25 cellular contexts compared by ENCODE assay signal in the genomic region with DNA sequence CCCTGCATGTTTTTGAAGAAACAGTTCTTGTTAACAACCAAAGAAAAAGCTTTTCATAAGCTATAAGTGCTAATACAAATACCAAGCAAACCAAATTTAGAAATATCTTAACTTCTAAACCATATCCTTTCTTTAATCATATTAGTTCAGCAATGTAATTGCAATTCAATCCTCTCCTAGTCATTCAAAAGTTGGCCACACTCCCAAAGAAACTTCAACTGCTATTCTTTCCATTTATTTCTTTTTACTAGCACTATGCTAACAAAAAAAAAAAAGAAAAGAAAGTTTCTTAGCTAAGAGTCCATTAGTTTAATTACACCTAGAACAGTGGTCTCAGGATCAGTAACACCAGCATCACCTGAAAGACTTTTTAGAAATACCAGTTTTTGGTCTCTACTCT.
DNase-seq lines count a peak whose midpoint lies in the region; ATAC-seq, FAIRE-seq and TF ChIP-seq lines count a peak whose summit lies in the region.
"Had no signal": no experiment of that assay in that cellular context is flagged by ENCODE, and none has a peak within 500 bp of the region (broad histone marks: within the 10 kb centered on the region; RNA-seq: fewer than 3 reads in every experiment).

No MANE protein-coding gene starts in this region.

- H3K79me2 ChIP-seq in SK-N-SH (ENCODE audit: insufficient read depth): no peaks in the 10 kb centered on the region

- H3F3A ChIP-seq in SK-N-SH (replicated peaks; ENCODE audit: insufficient read depth): no peaks in the 10 kb centered on the region

- ATAC-seq in HG03432 (IDR thresholded peaks at IDR 0.05; ENCODE audit: unreplicated experiment) (no peak), heart left ventricle (no peak)
- no peak for ATAC-seq in activated T-helper 17 cell treated with anti-CD3 and anti-CD28 coated beads, Interleukin-2, amount 50 U/mL, for 72 hours (replicated peaks)
- ATAC-seq: CD8-positive, alpha-beta T cell; Right ventricle myocardium inferior had no signal

- H3K4me3 Mint-ChIP-seq in activated T-helper 17 cell treated with anti-CD3 and anti-CD28 coated beads, Interleukin-2, amount 50 U/mL, for 72 hours: no peak overlapping the region
- H3K4me3 Mint-ChIP-seq: CD8-positive, alpha-beta T cell; IgD-negative memory B cell had no signal

- H3K9me3 ChIP-seq in SK-N-SH (no peaks in the 10 kb centered on the region), heart left ventricle (no peaks in the 10 kb centered on the region)
- H3K9me3 ChIP-seq: BLaER1 had no signal

- no peak for TF ChIP-seq RAD21 in SK-N-SH (IDR thresholded peaks at IDR 0.05; ENCODE audit: low read length)

- FAIRE-seq in GM18507 (lab: Jason Lieb, UNC) (peak; percentile 31), endometrium (lab: Jason Lieb, UNC) (peak; percentile 29)
- FAIRE-seq: A204.1, GM12891, HTR-8/SVneo, RCC 7860 had no signal

- no peaks in the 10 kb centered on the region for H4K20me1 ChIP-seq in SK-N-SH (ENCODE audit: insufficient read depth)
- H4K20me1 ChIP-seq: BLaER1 had no signal

- CTCF ChIA-PET in SK-N-SH (lab: Yijun Ruan, JAX): no interaction called here

- no peak overlapping the region for H3K27ac ChIP-seq in SK-N-SH (ENCODE audit: low read depth in 2 of 2, low read length in 1 of 2)
- H3K27ac ChIP-seq in heart left ventricle: no peak overlapping the region
- H3K27ac ChIP-seq: BLaER1 had no signal

- H2AFZ ChIP-seq in SK-N-SH (ENCODE audit: low read depth): no peak overlapping the region

- POLR2A ChIA-PET in SK-N-SH (lab: Yijun Ruan, JAX): no interaction called here

- DNase-seq in GM18507 (ENCODE audit: extremely low spot score, insufficient read length, low read depth): no peak
- no peak for DNase-seq in SK-N-SH
- peak; percentile 23 for DNase-seq in myocyte (ENCODE audit: low read depth)
- no peak for DNase-seq in NCI-H2107 treated with DMSO at 0.1 percent for 48 hours (lab: John Stamatoyannopoulos, UW; ENCODE audit: unreplicated experiment)
- no peak for DNase-seq in heart left ventricle
- DNase-seq: Calu3; CD8-positive, alpha-beta T cell; GOT3; Karpas-422; NCI-H1092 treated with DMSO at 0.1 percent for 48 hours; NCI-H146; NCI-H2029 treated with DMSO at 0.1 percent for 48 hours; NCI-H446 treated with DMSO at 0.1 percent for 48 hours; NCI-H69; NK-92 treated with Interleukin-12 subunit alpha and Interleukin-12 subunit beta, amount 100 ng/mL, for 24 hours had no signal

- no peaks in the 10 kb centered on the region for H3K27me3 Mint-ChIP-seq in activated T-helper 17 cell treated with anti-CD3 and anti-CD28 coated beads, Interleukin-2, amount 50 U/mL, for 72 hours

- no peak overlapping the region for H3K27ac Mint-ChIP-seq in activated T-helper 17 cell treated with anti-CD3 and anti-CD28 coated beads, Interleukin-2, amount 50 U/mL, for 72 hours
- H3K27ac Mint-ChIP-seq: CD8-positive, alpha-beta T cell; IgD-negative memory B cell had no signal

- no peak for TF ChIP-seq POLR2A in heart left ventricle (IDR thresholded peaks at IDR 0.05)

- no peak overlapping the region for H3K9ac ChIP-seq in SK-N-SH
- H3K9ac ChIP-seq: BLaER1 had no signal

- no peak for TF ChIP-seq EP300 in SK-N-SH (IDR thresholded peaks at IDR 0.05; ENCODE audit: borderline replicate concordance in 1 of 2, low read depth in 1 of 2, low read length in 1 of 2)

- H3K4me1 Mint-ChIP-seq in activated T-helper 17 cell treated with anti-CD3 and anti-CD28 coated beads, Interleukin-2, amount 50 U/mL, for 72 hours: peaks cover 4% of the 10 kb centered on the region

- no peaks in the 10 kb centered on the region for H3K9me2 ChIP-seq in SK-N-SH

- no peak for TF ChIP-seq CTCF in SK-N-SH (IDR thresholded peaks at IDR 0.05)
- TF ChIP-seq CTCF in heart left ventricle (IDR thresholded peaks at IDR 0.05): no peak

- H3K4me3 ChIP-seq in SK-N-SH (ENCODE audit: low read depth in 2 of 2, low read length in 1 of 2) (no peak overlapping the region), heart left ventricle (peak overlapping the region in 1 of 12 donors; percentile 1)
- H3K4me3 ChIP-seq: BLaER1 had no signal

- no peaks in the 10 kb centered on the region for H3K36me3 Mint-ChIP-seq in activated T-helper 17 cell treated with anti-CD3 and anti-CD28 coated beads, Interleukin-2, amount 50 U/mL, for 72 hours (ENCODE audit: low read depth)
- H3K36me3 Mint-ChIP-seq: CD8-positive, alpha-beta T cell; IgD-negative memory B cell had no signal

- no peaks in the 10 kb centered on the region for H3K9me3 Mint-ChIP-seq in activated T-helper 17 cell treated with anti-CD3 and anti-CD28 coated beads, Interleukin-2, amount 50 U/mL, for 72 hours
- H3K9me3 Mint-ChIP-seq: CD8-positive, alpha-beta T cell; IgD-negative memory B cell had no signal

- no peak overlapping the region for H3K4me2 ChIP-seq in SK-N-SH
- H3K4me2 ChIP-seq: BLaER1 had no signal

- no peaks in the 10 kb centered on the region for H3K27me3 ChIP-seq in SK-N-SH (ENCODE audit: insufficient read depth)
- H3K27me3 ChIP-seq in heart left ventricle: no peaks in the 10 kb centered on the region
- H3K27me3 ChIP-seq: BLaER1 had no signal

- H3K4me1 ChIP-seq in SK-N-SH (ENCODE audit: control insufficient read depth in 1 of 2, insufficient read depth in 2 of 2, low read depth in 1 of 2, low read length in 1 of 2) (peaks cover 0 to 4% of the 10 kb centered on the region in 2 experiments; a peak in 1 of 4 replicates), heart left ventricle (peaks cover 0 to 51% (median 27%) of the 10 kb centered on the region in 12 donors)
- H3K4me1 ChIP-seq: BLaER1 had no signal

- no peaks in the 10 kb centered on the region for H3K36me3 ChIP-seq in SK-N-SH (replicated peaks in 1 of 2; ENCODE audit: control insufficient read depth in 1 of 2, insufficient read depth in 2 of 2, low read length in 1 of 2)
- no peaks in the 10 kb centered on the region for H3K36me3 ChIP-seq in heart left ventricle
- H3K36me3 ChIP-seq: BLaER1 had no signal

- intact Hi-C loops in heart left ventricle (cut with DNase I): loop anchor here in 2 of 10 donors (5.0 to 10.0 kb wide), 2 partner anchors 108 to 150 kb away; partner anchors contain the start of gene MLLT3 (in 1 of the 2)

TF ChIP-seq in SK-N-SH, 30 proteins besides CTCF, POLR2A, EP300 and RAD21:
- no peak for TF ChIP-seq GATA2 (CRISPR knock-in tag; IDR thresholded peaks at IDR 0.05)
- TF ChIP-seq NFIC (IDR thresholded peaks at IDR 0.05; ENCODE audit: borderline replicate concordance): peak; percentile 9; the same call in 1 of the 2 replicates
